Comparison of ENCODE assay signal across 8 cellular contexts in genomic region chr6:66496659-66497058, GRCh38.
A peak's percentile ranks its signal among the peaks of the same experiment; 100 is the strongest.
DNase-seq lines count a peak whose midpoint lies in the region; ATAC-seq and TF ChIP-seq lines count a peak whose summit lies in the region.

No MANE protein-coding gene starts in this region.

- WGBS in smooth muscle cell (ENCODE audit: low lambda C conversion rate), result 8% methylated on average over 2 of the region's 2 CpGs

- no peak overlapping the region for H3K4me2 ChIP-seq in smooth muscle cell

- H3K36me3 ChIP-seq in smooth muscle cell (ENCODE audit: low read depth), result no peaks in the 10 kb centered on the region

- no peak overlapping the region for H3K27ac ChIP-seq in smooth muscle cell (ENCODE audit: low read depth)

- peak; percentile 1 for DNase-seq in NCI-H2196 (lab: John Stamatoyannopoulos, UW; ENCODE audit: unreplicated experiment)
- DNase-seq in NCI-H2196 treated with DMSO at 0.1 percent for 48 hours (lab: John Stamatoyannopoulos, UW; ENCODE audit: unreplicated experiment), result no peak
- peak; percentile 16 for DNase-seq in NCI-H460 (ENCODE audit: extremely low read depth, low read depth)
- DNase-seq in astrocyte of the cerebellum (ENCODE audit: low read depth), result no peak
- no peak for DNase-seq in smooth muscle cell (lab: John Stamatoyannopoulos, UW; ENCODE audit: unreplicated experiment)
- no peak for DNase-seq in CD1c-positive myeloid dendritic cell (ENCODE audit: extremely low spot score)
- DNase-seq in activated naive CD4-positive, alpha-beta T cell (lab: John Stamatoyannopoulos, UW), result no peak

- no peaks in the 10 kb centered on the region for H3F3A ChIP-seq in smooth muscle cell (ENCODE audit: low read depth)

- ATAC-seq in GM19351 (IDR thresholded peaks at IDR 0.05; ENCODE audit: unreplicated experiment), result no peak

- H2AFZ ChIP-seq in smooth muscle cell (ENCODE audit: low read depth), result no peak overlapping the region

- no peaks in the 10 kb centered on the region for H3K4me1 ChIP-seq in smooth muscle cell (ENCODE audit: low read depth)

- H3K79me2 ChIP-seq in smooth muscle cell (ENCODE audit: low read depth), result no peaks in the 10 kb centered on the region

- in situ Hi-C loops in astrocyte of the cerebellum (cut with HindIII; ENCODE audit: low sequenced_read_pairs), result no loop called here

- H3K9me3 ChIP-seq in smooth muscle cell (replicated peaks; ENCODE audit: low read depth), result no peaks in the 10 kb centered on the region

- no peaks in the 10 kb centered on the region for H3K27me3 ChIP-seq in smooth muscle cell (ENCODE audit: low read depth)

- TF ChIP-seq CTCF in astrocyte of the cerebellum (IDR thresholded peaks at IDR 0.05; ENCODE audit: low read depth, low read length, missing control alignments) (peak; percentile 18), smooth muscle cell (IDR thresholded peaks at IDR 0.05; ENCODE audit: borderline replicate concordance, insufficient read depth, poor library complexity, severe bottlenecking) (peak; percentile 39)

- no peaks in the 10 kb centered on the region for H4K20me1 ChIP-seq in smooth muscle cell (ENCODE audit: low read depth)

- no peak overlapping the region for H3K9ac ChIP-seq in smooth muscle cell (ENCODE audit: low read depth)

- no peak overlapping the region for H3K4me3 ChIP-seq in astrocyte of the cerebellum (ENCODE audit: low read depth, low read length)
- H3K4me3 ChIP-seq in smooth muscle cell, result no peak overlapping the region

Comparison
In these comparisons a context has a peak if more than half of its experiments do, and no peak if none do; other contexts are left out.
1. DNase-seq: peak in NCI-H2196 (single experiment) and NCI-H460 (single experiment); none in NCI-H2196 treated with DMSO at 0.1 percent for 48 hours (single experiment), astrocyte of the cerebellum (single experiment), smooth muscle cell (single experiment), CD1c-positive myeloid dendritic cell (single experiment) and activated naive CD4-positive, alpha-beta T cell (0 of 4).